Comparison of ENCODE assay signal across 22 cellular contexts in genomic region chr12:108126990-108127468, GRCh38. TPM values are rescaled to one million over a fixed set of nuclear protein-coding genes. Genes with fewer than 3 reads are reported as not detected.
DNase-seq lines count a peak whose midpoint lies in the region; ATAC-seq and TF ChIP-seq lines count a peak whose summit lies in the region.
"Had no signal": no experiment of that assay in that cellular context is flagged by ENCODE, and none has a peak within 500 bp of the region (broad histone marks: within the 10 kb centered on the region; RNA-seq: fewer than 3 reads in every experiment).

No MANE protein-coding gene starts in this region.

- H3K27ac ChIP-seq in esophagus muscularis mucosa (replicated peaks in 1 of 4), result peak overlapping the region; percentile 88 to 95 (median 92)
- peak overlapping the region; percentile 58 to 75 for H3K27ac ChIP-seq in uterus
- H3K27ac ChIP-seq: BLaER1, GM23248, Peyer's patch, SJSA1 had no signal

- no peaks in the 10 kb centered on the region for H3K36me3 ChIP-seq in esophagus muscularis mucosa
- H3K36me3 ChIP-seq in uterus, result no peaks in the 10 kb centered on the region
- H3K36me3 ChIP-seq: BLaER1, Peyer's patch, SJSA1 had no signal

- intact Hi-C loops in esophagus muscularis mucosa (cut with DNase I), result no loop called here
- intact Hi-C loops in uterus (cut with DNase I; ENCODE audit: low total_unique reads), result no loop called here

- TF ChIP-seq POLR2A in esophagus muscularis mucosa (IDR thresholded peaks at IDR 0.05; ENCODE audit: low read depth) (no peak), uterus (IDR thresholded peaks at IDR 0.05) (no peak)

- no peak for TF ChIP-seq CTCF in esophagus muscularis mucosa (IDR thresholded peaks at IDR 0.05)
- no peak for TF ChIP-seq CTCF in uterus (IDR thresholded peaks at IDR 0.05)

- no peak for DNase-seq in stimulated activated naive CD8-positive, alpha-beta T cell treated with anti-CD3 and anti-CD28 coated beads, Interleukin-15, Interleukin-2, amounts not matched to agents 100 U/mL and 50 U/mL, for 24 hours
- DNase-seq in stimulated activated naive CD8-positive, alpha-beta T cell treated with anti-CD3 and anti-CD28 coated beads, Interleukin-15, amount 100 ng/mL, for 72 hours, result no peak
- no peak for DNase-seq in esophagus muscularis mucosa (ENCODE audit: extremely low spot score)
- peak; percentile 79 for DNase-seq in putamen (ENCODE audit: low spot score)
- DNase-seq in uterus, result peak; percentile 43 to 78
- DNase-seq in NCI-H146 (lab: John Stamatoyannopoulos, UW), result no peak
- no peak for DNase-seq in NCI-H1436 treated with DMSO at 0.1 percent for 48 hours (lab: John Stamatoyannopoulos, UW)
- DNase-seq: CD8-positive, alpha-beta T cell; GM23248; MM.1S; NCI-H1105 treated with DMSO at 0.1 percent for 48 hours; NCI-H1930; NCI-H226; NCI-H524 treated with DMSO at 0.1 percent for 48 hours; Peyer's patch had no signal

- TF ChIP-seq EP300 in esophagus muscularis mucosa (IDR thresholded peaks at IDR 0.05), result no peak

- H3K9me3 ChIP-seq in esophagus muscularis mucosa, result peaks cover 0 to 5% (median 0%) of the 10 kb centered on the region in 4 donors
- H3K9me3 ChIP-seq in uterus, result no peaks in the 10 kb centered on the region
- H3K9me3 ChIP-seq: BLaER1, Peyer's patch, SJSA1 had no signal

- no peak overlapping the region for H3K27ac Mint-ChIP-seq in stimulated activated naive CD8-positive, alpha-beta T cell treated with anti-CD3 and anti-CD28 coated beads, Interleukin-15, amount 100 ng/mL, for 72 hours
- H3K27ac Mint-ChIP-seq: CD8-positive, alpha-beta T cell; IgD-negative memory B cell had no signal

- ATAC-seq in stimulated activated naive CD8-positive, alpha-beta T cell treated with anti-CD3 and anti-CD28 coated beads, Interleukin-15, Interleukin-2, amounts not matched to agents 100 U/mL and 50 U/mL, for 24 hours, result peak; percentile 52
- no peak for ATAC-seq in stimulated activated naive CD8-positive, alpha-beta T cell treated with anti-CD3 and anti-CD28 coated beads, Interleukin-15, amount 100 ng/mL, for 72 hours
- ATAC-seq in HG03460 (IDR thresholded peaks at IDR 0.05; ENCODE audit: unreplicated experiment), result no peak
- ATAC-seq: CD8-positive, alpha-beta T cell; HCT116 had no signal

- peaks cover 64% of the 10 kb centered on the region for H3K27me3 Mint-ChIP-seq in stimulated activated naive CD8-positive, alpha-beta T cell treated with anti-CD3 and anti-CD28 coated beads, Interleukin-15, amount 100 ng/mL, for 72 hours

- 22% methylated on average over 10 of the region's 10 CpGs for WGBS in esophagus muscularis mucosa

- peaks cover 10 to 61% (median 54%) of the 10 kb centered on the region in 4 donors for H3K4me1 ChIP-seq in esophagus muscularis mucosa
- no peaks in the 10 kb centered on the region for H3K4me1 ChIP-seq in uterus

- H3K4me1 Mint-ChIP-seq in stimulated activated naive CD8-positive, alpha-beta T cell treated with anti-CD3 and anti-CD28 coated beads, Interleukin-15, amount 100 ng/mL, for 72 hours, result peaks cover 4% of the 10 kb centered on the region

- H3K4me3 ChIP-seq in esophagus muscularis mucosa (peak overlapping the region in 2 of 4 donors; percentile 10 to 27), uterus (no peak overlapping the region)
- H3K4me3 ChIP-seq: BLaER1, GM23248, Peyer's patch, SJSA1 had no signal

- H3K27me3 ChIP-seq in esophagus muscularis mucosa, result peaks cover 0 to 18% (median 2%) of the 10 kb centered on the region in 4 donors
- no peaks in the 10 kb centered on the region for H3K27me3 ChIP-seq in uterus

- H3K4me3 Mint-ChIP-seq in stimulated activated naive CD8-positive, alpha-beta T cell treated with anti-CD3 and anti-CD28 coated beads, Interleukin-15, amount 100 ng/mL, for 72 hours, result no peak overlapping the region
- H3K4me3 Mint-ChIP-seq: CD8-positive, alpha-beta T cell had no signal

- peaks cover 0 to 8% of the 10 kb centered on the region in 2 donors for H3K9me3 Mint-ChIP-seq in stimulated activated naive CD8-positive, alpha-beta T cell treated with anti-CD3 and anti-CD28 coated beads, Interleukin-15, amount 100 ng/mL, for 72 hours

RNA-seq across cellular contexts. Expression of gene WSCD2, which starts 2.1 kb away (rescaled TPM):
- 10 to 100 TPM; 24.7 to 47.9 (median 30.4) TPM for total RNA-seq in esophagus muscularis mucosa
- total RNA-seq in uterus, result 10 to 100 TPM in 2 of 4 donors, 1 to 10 TPM in 2; 3.3 to 65.3 (median 17.2) TPM
- total RNA-seq: A673; CD8-positive, alpha-beta T cell; GM23248; LHCN-M2; SJSA1 had no signal

Comparison
In these comparisons a context has a peak if more than half of its experiments do, and no peak if none do; other contexts are left out.
1. DNase-seq: peak in putamen (single experiment) and uterus (2 of 2); none in stimulated activated naive CD8-positive, alpha-beta T cell treated with anti-CD3 and anti-CD28 coated beads, Interleukin-15, Interleukin-2, amounts not matched to agents 100 U/mL and 50 U/mL, for 24 hours (single experiment), stimulated activated naive CD8-positive, alpha-beta T cell treated with anti-CD3 and anti-CD28 coated beads, Interleukin-15, amount 100 ng/mL, for 72 hours (0 of 2), esophagus muscularis mucosa (single experiment), NCI-H146 (single experiment) and NCI-H1436 treated with DMSO at 0.1 percent for 48 hours (single experiment).